Comparison of ENCODE assay signal across 11 cellular contexts in genomic region chr9:20557890-20558608, GRCh38.
DNase-seq lines count a peak whose midpoint lies in the region; ATAC-seq and TF ChIP-seq lines count a peak whose summit lies in the region.
"Had no signal": no experiment of that assay in that cellular context is flagged by ENCODE, and none has a peak within 500 bp of the region (broad histone marks: within the 10 kb centered on the region; RNA-seq: fewer than 3 reads in every experiment).

No MANE protein-coding gene starts in this region.

- H3K4me1 Mint-ChIP-seq in CD4-positive, alpha-beta T cell (ENCODE audit: low read depth) = peaks cover 91% of the 10 kb centered on the region
- peaks cover 41% of the 10 kb centered on the region for H3K4me1 Mint-ChIP-seq in GM23338
- peaks cover 83% of the 10 kb centered on the region for H3K4me1 Mint-ChIP-seq in activated T-helper 1 cell treated with anti-CD3 and anti-CD28 coated beads, Interleukin-12 subunit alpha, Interleukin-12 subunit beta, Interleukin-2, Interleukin-4 antibody, amounts not matched to agents 30 ng/mL and 10 ng/mL and 1 ng/mL, durations not matched to agents 14 hours and 24 hours and 36 hours (ENCODE audit: low read depth)

- H4K20me1 ChIP-seq in GM23338 (replicated peaks; ENCODE audit: insufficient read depth) = no peaks in the 10 kb centered on the region

- H3K4me3 ChIP-seq in GM23338 (no peak overlapping the region), muscle layer of colon (ENCODE audit: low read depth in 1 of 2, low read length in 2 of 2) (peak overlapping the region in 1 of 2 donors; percentile 12)

- peak overlapping the region; percentile 16 for H3K27ac Mint-ChIP-seq in CD4-positive, alpha-beta T cell
- H3K27ac Mint-ChIP-seq in GM23338 = peak overlapping the region; percentile 25; the same call in 1 of the 2 replicates
- H3K27ac Mint-ChIP-seq in activated T-helper 1 cell treated with anti-CD3 and anti-CD28 coated beads, Interleukin-12 subunit alpha, Interleukin-12 subunit beta, Interleukin-2, Interleukin-4 antibody, amounts not matched to agents 30 ng/mL and 10 ng/mL and 1 ng/mL, durations not matched to agents 14 hours and 24 hours and 36 hours = peak overlapping the region; percentile 47

- H3K4me2 ChIP-seq in GM23338 = 0 out of 2 replicates have a peak overlapping the region, but pooled peaks have one; percentile 23

- peak; percentile 17 for ATAC-seq in CD4-positive, alpha-beta T cell (ENCODE audit: poor library complexity)
- ATAC-seq in GM23338 (peak; percentile 33), GM18873 (IDR thresholded peaks at IDR 0.05; ENCODE audit: low FRiP score, unreplicated experiment) (no peak), HG02610 (IDR thresholded peaks at IDR 0.05; ENCODE audit: unreplicated experiment) (no peak)

- H3K9ac ChIP-seq in muscle layer of colon (ENCODE audit: low read length) = no peak overlapping the region

- H2AFZ ChIP-seq in GM23338 = no peak overlapping the region

- H3F3A ChIP-seq in GM23338 (replicated peaks; ENCODE audit: low read depth) = no peaks in the 10 kb centered on the region

- H3K27me3 ChIP-seq in CD4-positive, alpha-beta T cell (ENCODE audit: control insufficient read depth, insufficient read depth, low read length) = no peaks in the 10 kb centered on the region
- H3K27me3 ChIP-seq in GM23338 (ENCODE audit: insufficient read depth) (no peaks in the 10 kb centered on the region), muscle layer of colon (ENCODE audit: control insufficient read depth in 1 of 2, insufficient read depth in 2 of 2, low read length in 2 of 2) (no peaks in the 10 kb centered on the region)

- no peaks in the 10 kb centered on the region for H3K36me3 Mint-ChIP-seq in CD4-positive, alpha-beta T cell (ENCODE audit: low read depth)
- no peaks in the 10 kb centered on the region for H3K36me3 Mint-ChIP-seq in GM23338 (ENCODE audit: low read depth)
- H3K36me3 Mint-ChIP-seq in activated T-helper 1 cell treated with anti-CD3 and anti-CD28 coated beads, Interleukin-12 subunit alpha, Interleukin-12 subunit beta, Interleukin-2, Interleukin-4 antibody, amounts not matched to agents 30 ng/mL and 10 ng/mL and 1 ng/mL, durations not matched to agents 14 hours and 24 hours and 36 hours (ENCODE audit: low read depth) = no peaks in the 10 kb centered on the region

- H3K4me1 ChIP-seq in GM23338 (ENCODE audit: insufficient read depth) (peaks cover 20% of the 10 kb centered on the region), muscle layer of colon (ENCODE audit: insufficient read depth, low read length) (peaks cover 58% of the 10 kb centered on the region)

- H3K27ac ChIP-seq in CD4-positive, alpha-beta T cell (ENCODE audit: low read depth, low read length) = no peak overlapping the region
- H3K27ac ChIP-seq in GM23338 (ENCODE audit: low read depth) = no peak overlapping the region
- H3K27ac ChIP-seq in muscle layer of colon (ENCODE audit: low read depth, low read length) = peak overlapping the region; percentile 67

- no peak for TF ChIP-seq CTCF in CD4-positive, alpha-beta T cell (IDR thresholded peaks at IDR 0.05)
- TF ChIP-seq CTCF in GM23338 (conservative IDR thresholded peaks at IDR 0.05; ENCODE audit: low read depth in 2 of 2) = no peak

- H3K4me3 Mint-ChIP-seq in CD4-positive, alpha-beta T cell = no peak overlapping the region
- no peak overlapping the region for H3K4me3 Mint-ChIP-seq in GM23338
- peak overlapping the region; percentile 20 for H3K4me3 Mint-ChIP-seq in activated T-helper 1 cell treated with anti-CD3 and anti-CD28 coated beads, Interleukin-12 subunit alpha, Interleukin-12 subunit beta, Interleukin-2, Interleukin-4 antibody, amounts not matched to agents 30 ng/mL and 10 ng/mL and 1 ng/mL, durations not matched to agents 14 hours and 24 hours and 36 hours

- H3K9me3 Mint-ChIP-seq in CD4-positive, alpha-beta T cell = no peaks in the 10 kb centered on the region
- H3K9me3 Mint-ChIP-seq in GM23338 = no peaks in the 10 kb centered on the region
- H3K9me3 Mint-ChIP-seq in activated T-helper 1 cell treated with anti-CD3 and anti-CD28 coated beads, Interleukin-12 subunit alpha, Interleukin-12 subunit beta, Interleukin-2, Interleukin-4 antibody, amounts not matched to agents 30 ng/mL and 10 ng/mL and 1 ng/mL, durations not matched to agents 14 hours and 24 hours and 36 hours = no peaks in the 10 kb centered on the region

- H3K9me2 ChIP-seq in GM23338 (ENCODE audit: insufficient read depth) = no peaks in the 10 kb centered on the region

- DNase-seq in CD4-positive, alpha-beta T cell = no peak
- no peak for DNase-seq in GM23338 (ENCODE audit: low spot score)
- DNase-seq in activated T-helper 1 cell treated with anti-CD3 and anti-CD28 coated beads, Interleukin-12 subunit alpha, Interleukin-12 subunit beta, Interleukin-2, Interleukin-4 antibody, amounts not matched to agents 30 ng/mL and 10 ng/mL and 1 ng/mL, durations not matched to agents 14 hours and 24 hours and 36 hours (ENCODE audit: low spot score) = no peak
- DNase-seq in NK-92 treated with Interleukin-12 subunit alpha and Interleukin-12 subunit beta, amount 100 ng/mL, for 24 hours (lab: John Stamatoyannopoulos, UW) = no peak
- DNase-seq: cortex of kidney, NCI-H1092 treated with DMSO at 0.1 percent for 48 hours, NCI-H524, retina had no signal

- H3K79me2 ChIP-seq in GM23338 (replicated peaks; ENCODE audit: insufficient read depth) = no peaks in the 10 kb centered on the region

- H3K36me3 ChIP-seq in GM23338 (ENCODE audit: insufficient read depth) (no peaks in the 10 kb centered on the region), muscle layer of colon (ENCODE audit: insufficient read depth, low read length) (no peaks in the 10 kb centered on the region)

- H3K27me3 Mint-ChIP-seq in CD4-positive, alpha-beta T cell = no peaks in the 10 kb centered on the region
- no peaks in the 10 kb centered on the region for H3K27me3 Mint-ChIP-seq in GM23338 (ENCODE audit: insufficient read depth, low read depth, poor library complexity)
- H3K27me3 Mint-ChIP-seq in activated T-helper 1 cell treated with anti-CD3 and anti-CD28 coated beads, Interleukin-12 subunit alpha, Interleukin-12 subunit beta, Interleukin-2, Interleukin-4 antibody, amounts not matched to agents 30 ng/mL and 10 ng/mL and 1 ng/mL, durations not matched to agents 14 hours and 24 hours and 36 hours (ENCODE audit: insufficient read depth) = no peaks in the 10 kb centered on the region

- H3K9me3 ChIP-seq in CD4-positive, alpha-beta T cell (ENCODE audit: control insufficient read depth, low read length) = no peaks in the 10 kb centered on the region
- H3K9me3 ChIP-seq in muscle layer of colon (ENCODE audit: low read length) = no peaks in the 10 kb centered on the region

- intact Hi-C loops in CD4-positive, alpha-beta T cell (cut with DNase I, micrococcal nuclease) = loop anchor here (5.0 to 10.0 kb wide), 2 partner anchors 59 to 127 kb away; partner anchors contain the start of gene FOCAD (in 1 of the 2)
- intact Hi-C loops in activated T-helper 1 cell treated with anti-CD3 and anti-CD28 coated beads, Interleukin-12 subunit alpha, Interleukin-12 subunit beta, Interleukin-2, Interleukin-4 antibody, amounts not matched to agents 30 ng/mL and 10 ng/mL and 1 ng/mL, durations not matched to agents 14 hours and 24 hours and 36 hours (cut with micrococcal nuclease) = loop anchor here (1.0 to 10.0 kb wide), 3 partner anchors 64 to 1517 kb away; partner anchors contain the start of genes HACD4 and MLLT3

- CTCF ChIA-PET in CD4-positive, alpha-beta T cell (lab: Charles Lee) = interaction anchor here (2.7 kb wide), 1 partner anchor 12 kb away, joined by 7 read pairs; no protein-coding TSS in a partner anchor

- POLR2A ChIA-PET in CD4-positive, alpha-beta T cell (lab: Charles Lee) = interaction anchor here (1.0 kb wide), 1 partner anchor 64 kb away, joined by 4 read pairs; the partner anchor contains the start of gene MLLT3

Comparison
In these comparisons a context has a peak if more than half of its experiments do, and no peak if none do; other contexts are left out.
1. ATAC-seq: peak in CD4-positive, alpha-beta T cell (single experiment) and GM23338 (single experiment); none in GM18873 (single experiment) and HG02610 (single experiment).
2. Peak in every context shown above with its lines, with median percentiles within 50 percentile points of each other: H3K27ac Mint-ChIP-seq.